18 cellular contexts compared by ENCODE assay signal in the genomic region with DNA sequence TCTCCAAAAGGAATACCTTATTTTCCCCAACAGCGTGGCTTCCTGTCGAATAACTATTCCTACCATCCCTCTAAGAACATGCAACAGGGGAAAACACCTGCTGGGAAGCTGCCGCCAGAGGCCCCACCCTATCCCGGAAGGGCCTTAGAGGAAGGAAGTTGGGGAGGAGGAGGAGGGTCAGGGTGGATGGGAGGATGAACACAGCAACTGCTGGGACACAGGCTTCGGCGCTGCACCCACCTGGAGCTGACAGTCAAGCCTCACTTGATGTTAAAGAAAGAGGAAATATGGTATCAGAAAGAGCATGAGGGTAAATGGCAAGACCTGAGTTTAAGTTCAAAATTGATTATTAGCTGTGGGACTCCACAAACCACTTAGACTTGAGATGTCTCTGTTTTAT. TPM values are rescaled to one million over a fixed set of nuclear protein-coding genes. Genes with fewer than 3 reads are reported as not detected.
DNase-seq lines count a peak whose midpoint lies in the region; ATAC-seq and TF ChIP-seq lines count a peak whose summit lies in the region.
"Had no signal": no experiment of that assay in that cellular context is flagged by ENCODE, and none has a peak within 500 bp of the region (broad histone marks: within the 10 kb centered on the region; RNA-seq: fewer than 3 reads in every experiment).

No MANE protein-coding gene starts in this region.

- no peak overlapping the region for H2BK120ac ChIP-seq in trophoblast cell (ENCODE audit: insufficient read depth, low read length, poor library complexity)

- no peak overlapping the region for H3K4me2 ChIP-seq in trophoblast cell (ENCODE audit: low read length)

- H3K36me3 ChIP-seq in trophoblast cell (ENCODE audit: control insufficient read depth in 1 of 2, insufficient read depth in 2 of 2, low read length in 2 of 2) (no peaks in the 10 kb centered on the region), Peyer's patch (no peaks in the 10 kb centered on the region)

- DNase-seq in DMS53 (lab: John Stamatoyannopoulos, UW) (peak; percentile 19), DMS53 treated with DMSO at 0.1 percent for 48 hours (lab: John Stamatoyannopoulos, UW; ENCODE audit: unreplicated experiment) (no peak), T-helper 17 cell (no peak), trophoblast cell (no peak), RPMI8226 (no peak), Peyer's patch (no peak)
- no peak for DNase-seq in stimulated activated naive CD8-positive, alpha-beta T cell treated with anti-CD3 and anti-CD28 coated beads, Interleukin-15, amount 100 ng/mL, for 72 hours
- DNase-seq: C1 segment of cervical spinal cord; Calu3; CD4-positive, alpha-beta memory T cell; COR-L47; EL; GDM1; GM23248; H7 had no signal

- no peak overlapping the region for H3K27ac Mint-ChIP-seq in T-helper 17 cell
- no peak overlapping the region for H3K27ac Mint-ChIP-seq in stimulated activated naive CD8-positive, alpha-beta T cell treated with anti-CD3 and anti-CD28 coated beads, Interleukin-15, amount 100 ng/mL, for 72 hours
- H3K27ac Mint-ChIP-seq: B cell had no signal

- H2AFZ ChIP-seq in trophoblast cell (ENCODE audit: insufficient read depth, low read length, poor library complexity), result no peak overlapping the region
- H2AFZ ChIP-seq: GM23248 had no signal

- H3K79me2 ChIP-seq in trophoblast cell (ENCODE audit: control insufficient read depth, insufficient read depth, low read length, poor library complexity), result no peaks in the 10 kb centered on the region

- H3K27me3 ChIP-seq in trophoblast cell (ENCODE audit: insufficient read depth, low read length) (no peaks in the 10 kb centered on the region), Peyer's patch (no peaks in the 10 kb centered on the region)

- H3K9me3 ChIP-seq in T-helper 17 cell (ENCODE audit: control insufficient read depth, low read length, poor library complexity, severe bottlenecking) (no peaks in the 10 kb centered on the region), trophoblast cell (ENCODE audit: insufficient read depth, low read depth, low read length) (peaks cover 2% of the 10 kb centered on the region), Peyer's patch (no peaks in the 10 kb centered on the region)

- no peak overlapping the region for H2AK5ac ChIP-seq in trophoblast cell (ENCODE audit: low read length)

- H2BK5ac ChIP-seq in trophoblast cell (ENCODE audit: low read depth, low read length, poor library complexity), result no peak overlapping the region

- H3K27ac ChIP-seq in trophoblast cell (ENCODE audit: low read depth, low read length) (no peak overlapping the region), Peyer's patch (no peak overlapping the region)
- H3K27ac ChIP-seq: 22Rv1, GM23248 had no signal

- H3K4me3 ChIP-seq in trophoblast cell (ENCODE audit: low read depth, low read length) (peak overlapping the region; percentile 42), Peyer's patch (no peak overlapping the region)
- H3K4me3 ChIP-seq: GM12878, GM23248 had no signal

- no peak overlapping the region for H3K18ac ChIP-seq in trophoblast cell (ENCODE audit: low read length)

- no peak overlapping the region for H4K12ac ChIP-seq in trophoblast cell (ENCODE audit: low read depth, low read length)

- no peak overlapping the region for H4K8ac ChIP-seq in trophoblast cell (ENCODE audit: low read depth, low read length)

- H3K4me1 Mint-ChIP-seq in T-helper 17 cell, result peaks cover 3% of the 10 kb centered on the region
- no peaks in the 10 kb centered on the region for H3K4me1 Mint-ChIP-seq in stimulated activated naive CD8-positive, alpha-beta T cell treated with anti-CD3 and anti-CD28 coated beads, Interleukin-15, amount 100 ng/mL, for 72 hours

- no peaks in the 10 kb centered on the region for H3K9me3 Mint-ChIP-seq in stimulated activated naive CD8-positive, alpha-beta T cell treated with anti-CD3 and anti-CD28 coated beads, Interleukin-15, amount 100 ng/mL, for 72 hours
- H3K9me3 Mint-ChIP-seq: CD4-positive, alpha-beta memory T cell had no signal

- peak overlapping the region; percentile 12 for H3K4me3 Mint-ChIP-seq in T-helper 17 cell
- H3K4me3 Mint-ChIP-seq in stimulated activated naive CD8-positive, alpha-beta T cell treated with anti-CD3 and anti-CD28 coated beads, Interleukin-15, amount 100 ng/mL, for 72 hours, result no peak overlapping the region
- H3K4me3 Mint-ChIP-seq: B cell; CD4-positive, alpha-beta memory T cell had no signal

- WGBS in trophoblast cell (ENCODE audit: extremely low coverage, insufficient coverage, insufficient read length), result no CpG with 5 or more reads among the region's 6 CpGs

- no peak overlapping the region for H3K23ac ChIP-seq in trophoblast cell (ENCODE audit: low read length)

- TF ChIP-seq POLR2A in Peyer's patch (IDR thresholded peaks at IDR 0.05), result no peak

- peaks cover 2% of the 10 kb centered on the region for H3K36me3 Mint-ChIP-seq in T-helper 17 cell (ENCODE audit: low read depth)
- H3K36me3 Mint-ChIP-seq: CD4-positive, alpha-beta memory T cell had no signal

- no peak overlapping the region for H3K9ac ChIP-seq in trophoblast cell (ENCODE audit: low read length)
- H3K9ac ChIP-seq: GM23248 had no signal

- H2BK12ac ChIP-seq in trophoblast cell (ENCODE audit: low read length), result no peak overlapping the region

- H3K79me1 ChIP-seq in trophoblast cell (ENCODE audit: low read length), result no peaks in the 10 kb centered on the region

- H3K27me3 Mint-ChIP-seq in T-helper 17 cell, result peaks cover 17% of the 10 kb centered on the region
- H3K27me3 Mint-ChIP-seq in stimulated activated naive CD8-positive, alpha-beta T cell treated with anti-CD3 and anti-CD28 coated beads, Interleukin-15, amount 100 ng/mL, for 72 hours, result peaks cover 12% of the 10 kb centered on the region

- H4K91ac ChIP-seq in trophoblast cell (ENCODE audit: low read depth, low read length), result no peak overlapping the region

- H3K4ac ChIP-seq in trophoblast cell (ENCODE audit: low read depth, low read length), result no peak overlapping the region

- H3K14ac ChIP-seq in trophoblast cell (ENCODE audit: low read length), result no peak overlapping the region

- ATAC-seq in T-helper 17 cell, result no peak
- ATAC-seq in stimulated activated naive CD8-positive, alpha-beta T cell treated with anti-CD3 and anti-CD28 coated beads, Interleukin-15, amount 100 ng/mL, for 72 hours, result no peak
- ATAC-seq: GM12878 had no signal

- no peaks in the 10 kb centered on the region for H3K4me1 ChIP-seq in trophoblast cell (ENCODE audit: control insufficient read depth in 1 of 2, insufficient read depth in 2 of 2, low read length in 2 of 2)
- no peaks in the 10 kb centered on the region for H3K4me1 ChIP-seq in Peyer's patch

- no peak for TF ChIP-seq CTCF in Peyer's patch (IDR thresholded peaks at IDR 0.05)

RNA-seq across cellular contexts. Expression of a gene that starts 36.5 kb away (rescaled TPM):
- 1 to 10 TPM; 3.3 to 5.9 TPM for total RNA-seq in T-helper 17 cell
- polyA plus RNA-seq in trophoblast cell (2013), result 14.3 and 15.4 TPM in 2 replicates
- total RNA-seq in Peyer's patch, result 100 to 1,000 TPM in 1 of 4 donors, 10 to 100 TPM in 3; 12.1 to 116 (median 26.4) TPM
